21 cellular contexts compared by ENCODE assay signal in genomic region chr17:36807496-36808180, GRCh38.
A peak's percentile ranks its signal among the peaks of the same experiment; 100 is the strongest.
DNase-seq lines count a peak whose midpoint lies in the region; ATAC-seq and TF ChIP-seq lines count a peak whose summit lies in the region.
"Had no signal": no experiment of that assay in that cellular context is flagged by ENCODE, and none has a peak within 500 bp of the region (broad histone marks: within the 10 kb centered on the region; RNA-seq: fewer than 3 reads in every experiment).

No MANE protein-coding gene starts in this region.

- H3K36me3 ChIP-seq in H7 (replicated peaks; ENCODE audit: control insufficient read depth, insufficient read depth, low read length) = no peaks in the 10 kb centered on the region
- no peaks in the 10 kb centered on the region for H3K36me3 ChIP-seq in iPS-18a (ENCODE audit: control insufficient read depth, low read depth, low read length)
- H3K36me3 ChIP-seq in neuron (ENCODE audit: insufficient read depth, low read length) = no peaks in the 10 kb centered on the region
- H3K36me3 ChIP-seq: brain microvascular endothelial cell, colonic mucosa, HAP-1, SJSA1, spleen, transverse colon had no signal

- H3K27ac ChIP-seq in iPS-18a (ENCODE audit: low read length) = no peak overlapping the region
- H3K27ac ChIP-seq: brain microvascular endothelial cell, colonic mucosa, SJSA1, spleen, transverse colon had no signal

- CTCF ChIA-PET in WTC11 (lab: Charles Lee) = interaction anchor here (0.9 to 1.4 kb wide), 3 partner anchors 16 to 131 kb away, joined by 3 read pairs; no protein-coding TSS in a partner anchor

- H3K4me3 ChIP-seq in H7 (ENCODE audit: insufficient read depth, low read depth, low read length) (peak overlapping the region; percentile 56), iPS-18a (ENCODE audit: low read length) (peak overlapping the region; percentile 76), neuron (ENCODE audit: low read length) (peak overlapping the region; percentile 36)
- H3K4me3 ChIP-seq: colonic mucosa, HAP-1, SJSA1, transverse colon had no signal

- peak; percentile 60 for ATAC-seq in WTC11
- ATAC-seq in HG03457 (IDR thresholded peaks at IDR 0.05; ENCODE audit: unreplicated experiment) = no peak
- ATAC-seq in HG03196 (IDR thresholded peaks at IDR 0.05; ENCODE audit: unreplicated experiment) = no peak

- H3K27me3 Mint-ChIP-seq in WTC11 (ENCODE audit: low read depth) = peaks cover 59% of the 10 kb centered on the region

- H3K36me3 Mint-ChIP-seq in WTC11 = no peaks in the 10 kb centered on the region

- no peak for TF ChIP-seq CTCF in WTC11 (IDR thresholded peaks at IDR 0.05)

- H3K9me3 ChIP-seq in iPS-18a (ENCODE audit: control insufficient read depth, low read depth, low read length) (no peaks in the 10 kb centered on the region), neuron (ENCODE audit: low read length) (peaks cover 2% of the 10 kb centered on the region)
- H3K9me3 ChIP-seq: colonic mucosa, HAP-1, SJSA1, spleen, transverse colon had no signal

- no peaks in the 10 kb centered on the region for H3K9me3 Mint-ChIP-seq in WTC11
- H3K9me3 Mint-ChIP-seq: stimulated activated naive CD8-positive, alpha-beta T cell treated with anti-CD3 and anti-CD28 coated beads, Interleukin-15, Interleukin-2, amounts not matched to agents 100 ng/mL and 50 ng/mL, for 24 hours had no signal

- peaks cover 31% of the 10 kb centered on the region for H3K27me3 ChIP-seq in H7 (ENCODE audit: control insufficient read depth, insufficient read depth, low read length)
- H3K27me3 ChIP-seq in iPS-18a (ENCODE audit: control insufficient read depth, insufficient read depth, low read length) = peaks cover 56% of the 10 kb centered on the region
- H3K27me3 ChIP-seq in neuron (ENCODE audit: insufficient read depth, low read length) = peaks cover 45% of the 10 kb centered on the region

- peaks cover 7% of the 10 kb centered on the region for H3K4me1 ChIP-seq in iPS-18a (ENCODE audit: control insufficient read depth, low read depth, low read length)
- H3K4me1 ChIP-seq in neuron (ENCODE audit: insufficient read depth, low read length) = peaks cover 8% of the 10 kb centered on the region
- H3K4me1 ChIP-seq: colonic mucosa, HAP-1 had no signal

- H3K4me3 Mint-ChIP-seq in WTC11 = peak overlapping the region; percentile 69
- H3K4me3 Mint-ChIP-seq: stimulated activated naive CD8-positive, alpha-beta T cell treated with anti-CD3 and anti-CD28 coated beads, Interleukin-15, Interleukin-2, amounts not matched to agents 100 ng/mL and 50 ng/mL, for 24 hours had no signal

- POLR2A ChIA-PET in WTC11 (lab: Charles Lee) = interaction anchor here (1.0 kb wide), 1 partner anchor 19 kb away, joined by 4 read pairs; no protein-coding TSS in a partner anchor

- H3K4me1 Mint-ChIP-seq in WTC11 = peaks cover 30% of the 10 kb centered on the region

- H3K9ac ChIP-seq in iPS-18a (ENCODE audit: low read length) = peak overlapping the region; percentile 64

- peak overlapping the region; percentile 58 for H2AFZ ChIP-seq in neuron (ENCODE audit: low read depth, low read length)

- DNase-seq in H7 (peak; percentile 72), WTC11 (ENCODE audit: low spot score) (peak; percentile 47), SHP77 treated with DMSO at 0.1 percent for 48 hours (lab: John Stamatoyannopoulos, UW) (no peak), DMS114 treated with DMSO at 0.1 percent for 48 hours (lab: John Stamatoyannopoulos, UW; ENCODE audit: unreplicated experiment) (no peak)
- DNase-seq: brain microvascular endothelial cell; colonic mucosa; COR-L47; KBM-7; MM.1S; NCI-H1436 treated with DMSO at 0.1 percent for 48 hours; spleen; stimulated activated CD4-positive, alpha-beta T cell treated with anti-CD3 and anti-CD28 coated beads, Interleukin-4, amount 100 ng/mL, for 1 hour; T-helper 2 cell; transverse colon had no signal

- no peak overlapping the region for H3K27ac Mint-ChIP-seq in WTC11
- H3K27ac Mint-ChIP-seq: stimulated activated naive CD8-positive, alpha-beta T cell treated with anti-CD3 and anti-CD28 coated beads, Interleukin-15, Interleukin-2, amounts not matched to agents 100 ng/mL and 50 ng/mL, for 24 hours had no signal

TF ChIP-seq in WTC11, 78 proteins besides CTCF, POLR2A, EP300 and RAD21:
- TF ChIP-seq KAT7 (CRISPR knock-in tag; IDR thresholded peaks at IDR 0.05; ENCODE audit: borderline replicate concordance) (0 out of 2 replicates have a peak, but pooled peaks have one; percentile 55), ZNF121 (CRISPR knock-in tag; IDR thresholded peaks at IDR 0.05) (peak; percentile 74; the same call in 1 of the 2 replicates), NR2C2 (CRISPR knock-in tag; IDR thresholded peaks at IDR 0.05) (no peak), CBFB (CRISPR knock-in tag; IDR thresholded peaks at IDR 0.05; ENCODE audit: low read depth) (0 out of 2 replicates have a peak, but pooled peaks have one; percentile 58)

Comparison
In these comparisons a context has a peak if more than half of its experiments do, and no peak if none do; other contexts are left out.
1. DNase-seq: peak in H7 (single experiment) and WTC11 (single experiment); none in SHP77 treated with DMSO at 0.1 percent for 48 hours (single experiment) and DMS114 treated with DMSO at 0.1 percent for 48 hours (single experiment).
2. Peak in every context shown above with its lines, with median percentiles within 50 percentile points of each other: H3K4me3 ChIP-seq.